In the genomic region with DNA sequence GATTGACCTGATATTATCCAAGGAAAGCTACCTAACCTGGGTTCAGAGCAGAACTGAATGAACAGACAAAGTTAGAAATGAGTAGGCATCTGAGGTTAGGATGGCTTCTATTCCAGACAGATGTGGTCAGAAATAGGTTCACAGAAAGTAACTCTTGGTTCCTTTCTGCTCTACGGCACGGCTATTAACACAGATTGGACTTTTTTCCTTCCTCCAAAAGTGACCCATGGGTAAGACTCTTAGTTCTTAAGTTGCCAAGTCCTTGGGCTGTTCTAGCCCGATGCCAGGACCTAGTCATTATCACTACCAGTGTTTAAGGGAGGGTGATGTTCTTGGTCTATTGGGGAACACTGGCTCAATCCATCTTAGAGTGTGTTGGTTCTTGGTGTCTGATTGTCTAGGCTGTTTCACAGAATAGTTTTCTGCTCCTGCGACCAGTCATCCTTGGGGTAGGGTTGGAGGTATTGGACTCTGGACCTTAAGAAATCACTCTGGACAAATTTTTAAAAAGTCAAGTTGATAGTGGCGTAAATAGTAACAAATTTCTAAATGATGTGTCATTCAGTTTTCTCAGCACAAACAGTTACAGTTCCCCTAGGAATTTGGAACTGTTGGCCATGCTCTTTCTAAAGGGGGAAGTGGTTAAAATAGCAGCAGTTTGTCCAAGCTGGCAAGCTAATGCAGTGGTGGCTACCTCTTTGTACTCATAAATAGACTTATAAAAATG, we compare ENCODE assay signal across 9 cellular contexts.
A peak's percentile ranks its signal among the peaks of the same experiment; 100 is the strongest.
DNase-seq lines count a peak whose midpoint lies in the region; ATAC-seq lines count a peak whose summit lies in the region.
"Had no signal": no experiment of that assay in that cellular context is flagged by ENCODE, and none has a peak within 500 bp of the region (broad histone marks: within the 10 kb centered on the region; RNA-seq: fewer than 3 reads in every experiment).

No MANE protein-coding gene starts in this region.

- H3K9me3 Mint-ChIP-seq in effector memory CD8-positive, alpha-beta T cell: no peaks in the 10 kb centered on the region

- H3K27ac ChIP-seq in effector memory CD4-positive, alpha-beta T cell (ENCODE audit: insufficient read depth, low read length, poor library complexity, severe bottlenecking): no peak overlapping the region

- no peaks in the 10 kb centered on the region for H3K4me1 ChIP-seq in effector memory CD4-positive, alpha-beta T cell (ENCODE audit: control insufficient read depth, insufficient read depth, low read length, poor library complexity, severe bottlenecking)

- no peaks in the 10 kb centered on the region for H3K36me3 ChIP-seq in effector memory CD4-positive, alpha-beta T cell (ENCODE audit: control insufficient read depth, insufficient read depth, low read length)

- no peak overlapping the region for H3K4me3 Mint-ChIP-seq in effector memory CD8-positive, alpha-beta T cell

- H3K4me3 ChIP-seq in effector memory CD4-positive, alpha-beta T cell (ENCODE audit: insufficient read depth, low read depth, low read length, poor library complexity, severe bottlenecking): no peak overlapping the region

- H3K4me1 Mint-ChIP-seq in effector memory CD8-positive, alpha-beta T cell (ENCODE audit: low read depth in 2 of 2): peaks cover 0 to 4% of the 10 kb centered on the region in 2 donors

- no peaks in the 10 kb centered on the region for H3K9me3 ChIP-seq in effector memory CD4-positive, alpha-beta T cell (ENCODE audit: control insufficient read depth, low read length)

- no peak overlapping the region for H3K27ac Mint-ChIP-seq in effector memory CD8-positive, alpha-beta T cell

- H3K36me3 Mint-ChIP-seq in effector memory CD8-positive, alpha-beta T cell (ENCODE audit: insufficient read depth): no peaks in the 10 kb centered on the region

- peak; percentile 59 for DNase-seq in ELR (ENCODE audit: low read depth)
- peak; percentile 2 for DNase-seq in H4 (ENCODE audit: low spot score)
- peak; percentile 95 for DNase-seq in SIG-M5 treated with dmso at 0.1 percent for 504 hours (lab: John Stamatoyannopoulos, UW; ENCODE audit: unreplicated experiment)
- DNase-seq in midbrain (lab: John Stamatoyannopoulos, UW): peak; percentile 3
- DNase-seq in effector memory CD4-positive, alpha-beta T cell: no peak
- no peak for DNase-seq in NCI-H146 treated with DMSO at 0.1 percent for 48 hours (lab: John Stamatoyannopoulos, UW; ENCODE audit: unreplicated experiment)
- no peak for DNase-seq in LoVo (ENCODE audit: low spot score)
- no peak for DNase-seq in effector memory CD8-positive, alpha-beta T cell
- DNase-seq: NK-92 treated with Interleukin-12 subunit alpha and Interleukin-12 subunit beta, amount 100 ng/mL, for 24 hours had no signal

- H3K27me3 Mint-ChIP-seq in effector memory CD8-positive, alpha-beta T cell: no peaks in the 10 kb centered on the region

- no peak for ATAC-seq in effector memory CD8-positive, alpha-beta T cell (replicated peaks)

- H3K27me3 ChIP-seq in effector memory CD4-positive, alpha-beta T cell (replicated peaks; ENCODE audit: control insufficient read depth, insufficient read depth, low read length, poor library complexity, severe bottlenecking): no peaks in the 10 kb centered on the region

Comparison
In these comparisons a context has a peak if more than half of its experiments do, and no peak if none do; other contexts are left out.
1. DNase-seq: peak in ELR (single experiment), H4 (single experiment), SIG-M5 treated with dmso at 0.1 percent for 504 hours (single experiment) and midbrain (single experiment); none in effector memory CD4-positive, alpha-beta T cell (0 of 3), NCI-H146 treated with DMSO at 0.1 percent for 48 hours (single experiment), LoVo (single experiment) and effector memory CD8-positive, alpha-beta T cell (0 of 3).